Comparison of ENCODE assay signal across 25 cellular contexts in the genomic region with DNA sequence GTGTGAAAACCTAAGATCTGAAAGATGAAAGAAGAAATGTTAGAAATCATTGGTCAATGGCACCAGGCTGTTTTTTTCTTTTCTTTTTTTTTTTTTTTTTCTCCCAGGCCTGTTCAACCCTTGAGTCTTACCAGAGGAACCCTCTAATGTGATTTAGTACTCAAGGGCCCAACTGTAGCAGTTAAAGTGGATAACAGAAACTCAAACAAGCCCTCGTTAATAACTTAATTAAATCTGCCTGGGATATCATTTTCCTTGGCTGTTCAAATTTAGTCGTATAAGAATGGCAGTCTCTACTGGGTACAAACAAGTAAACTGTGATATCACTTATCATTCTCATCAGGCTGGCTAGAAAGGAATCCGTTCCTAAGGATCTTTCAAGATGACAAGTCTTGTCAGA.
"Had no signal": no experiment of that assay in that cellular context is flagged by ENCODE, and none has a peak within 500 bp of the region (broad histone marks: within the 10 kb centered on the region; RNA-seq: fewer than 3 reads in every experiment).

No MANE protein-coding gene starts in this region.

- H3K27ac Mint-ChIP-seq: memory B cell; nephron progenitor cell; stimulated activated naive CD8-positive, alpha-beta T cell treated with anti-CD3 and anti-CD28 coated beads, Interleukin-15, amount 100 ng/mL, for 72 hours had no signal

- ATAC-seq: gastroesophageal sphincter; left cardiac atrium; lower lobe of right lung; psoas muscle; right lobe of liver; stimulated activated naive B cell treated with anti-CD40 and anti-IgM and Interleukin-4, amounts not matched to agents 10 μg/mL and 1 μg/mL and 100 μg/mL, for 72 hours; stimulated activated naive CD8-positive, alpha-beta T cell treated with anti-CD3 and anti-CD28 coated beads, Interleukin-15, amount 100 ng/mL, for 72 hours; upper lobe of right lung had no signal

- H3K4me3 Mint-ChIP-seq: memory B cell; nephron progenitor cell; stimulated activated naive B cell treated with anti-CD40 and anti-IgM and Interleukin-4, amounts not matched to agents 10 μg/mL and 1 μg/mL and 100 μg/mL, for 72 hours; stimulated activated naive CD8-positive, alpha-beta T cell treated with anti-CD3 and anti-CD28 coated beads, Interleukin-15, amount 100 ng/mL, for 72 hours had no signal

- DNase-seq: dermis blood vessel endothelial cell; esophagus squamous epithelium; foreskin fibroblast; glutamatergic neuron; kidney; left cardiac atrium; left ventricle myocardium inferior; lower lobe of right lung; midbrain; nephron progenitor cell; psoas muscle; retina; right lobe of liver; spleen; stimulated activated CD4-positive, alpha-beta T cell treated with anti-CD3 and anti-CD28 coated beads, Interleukin-15, amount 100 ng/mL, for 24 hours; stimulated activated CD4-positive, alpha-beta T cell treated with anti-CD3 and anti-CD28 coated beads, Interleukin-1b, Interleukin-23, amount 100 ng/mL, for 48 hours; stimulated activated CD4-positive, alpha-beta T cell treated with anti-CD3 and anti-CD28 coated beads, Interleukin-4, amount 100 ng/mL, for 4 hours; stimulated activated naive B cell treated with anti-CD40 and anti-IgM and Interleukin-4, amounts not matched to agents 10 μg/mL and 1 μg/mL and 100 μg/mL, for 72 hours; stimulated activated naive CD8-positive, alpha-beta T cell treated with anti-CD3 and anti-CD28 coated beads, Interleukin-15, amount 100 ng/mL, for 72 hours; testis; upper lobe of right lung had no signal

- H3K27me3 Mint-ChIP-seq: memory B cell; stimulated activated naive CD8-positive, alpha-beta T cell treated with anti-CD3 and anti-CD28 coated beads, Interleukin-15, amount 100 ng/mL, for 72 hours had no signal

- H3K9me3 Mint-ChIP-seq: memory B cell; stimulated activated naive CD8-positive, alpha-beta T cell treated with anti-CD3 and anti-CD28 coated beads, Interleukin-15, amount 100 ng/mL, for 72 hours had no signal

- H3K4me1 Mint-ChIP-seq: nephron progenitor cell had no signal

- H3K9me3 ChIP-seq: esophagus squamous epithelium, gastroesophageal sphincter, left ventricle myocardium inferior, lower lobe of right lung, psoas muscle, right lobe of liver, spleen, testis, tibial nerve, upper lobe of right lung, vagina had no signal
